2 cellular contexts compared by ENCODE assay signal in genomic region chr17:47721725-47722124, GRCh38.
TF ChIP-seq lines count a peak whose summit lies in the region.

No MANE protein-coding gene starts in this region.

TF ChIP-seq in GM12878, 131 proteins besides CTCF, POLR2A, EP300 and RAD21:
- TF ChIP-seq MXI1 (IDR thresholded peaks at IDR 0.05; ENCODE audit: low read depth, low read length) (no peak), SUPT20H (IDR thresholded peaks at IDR 0.05; ENCODE audit: borderline replicate concordance, control insufficient read depth, low read depth, low read length) (no peak)

TF ChIP-seq in GM12891, 5 proteins besides CTCF, POLR2A, EP300 and RAD21:
- TF ChIP-seq SPI1 (IDR thresholded peaks at IDR 0.05; ENCODE audit: low read depth, low read length) (no peak), POLR2AphosphoS5 (IDR thresholded peaks at IDR 0.05; ENCODE audit: low read depth, low read length) (no peak), POU2F2 (IDR thresholded peaks at IDR 0.05; ENCODE audit: low read depth, low read length) (no peak), TAF1 (IDR thresholded peaks at IDR 0.05; ENCODE audit: low read depth, low read length) (no peak), PAX5 (IDR thresholded peaks at IDR 0.05; ENCODE audit: insufficient read depth, low read length, severe bottlenecking) (no peak)
